In the genomic region with DNA sequence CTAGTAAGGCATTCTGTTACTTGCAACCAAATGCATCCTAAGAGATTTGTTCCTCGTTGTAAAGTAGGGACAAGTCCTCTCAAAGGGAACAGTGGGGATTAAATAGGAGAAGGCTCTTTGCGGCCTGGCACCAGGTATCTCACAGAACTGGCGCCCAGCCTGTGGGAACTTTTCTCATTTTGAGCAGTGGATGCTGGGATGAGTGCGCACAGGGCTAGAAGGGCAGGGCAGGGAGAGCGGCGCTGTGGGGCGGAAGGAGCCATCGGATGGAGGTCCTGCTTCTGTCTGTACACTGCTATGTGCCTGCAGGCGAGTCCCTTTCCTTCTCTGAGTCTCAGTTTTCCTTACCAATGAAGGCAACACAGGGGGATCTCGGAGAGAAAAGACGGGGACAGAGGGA, we compare ENCODE assay signal across 29 cellular contexts. TPM values are rescaled to one million over a fixed set of nuclear protein-coding genes. Genes with fewer than 3 reads are reported as not detected.
"Had no signal": no experiment of that assay in that cellular context is flagged by ENCODE, and none has a peak within 500 bp of the region (broad histone marks: within the 10 kb centered on the region; RNA-seq: fewer than 3 reads in every experiment).

No MANE protein-coding gene starts in this region.

- H3K4me3 Mint-ChIP-seq: activated CD4-positive, alpha-beta memory T cell treated with anti-CD3 and anti-CD28 coated beads for 36 hours; activated naive CD4-positive, alpha-beta T cell treated with anti-CD3 and anti-CD28 coated beads, Interleukin-2, amount 50 U/mL, for 24 hours; activated T-cell treated with anti-CD3 and anti-CD28 coated beads, Interleukin-2, amount 50 U/mL, for 4 hours; activated T-helper 1 cell treated with anti-CD3 and anti-CD28 coated beads, Interleukin-12 subunit alpha, Interleukin-12 subunit beta, Interleukin-2, Interleukin-4 antibody, amounts not matched to agents 30 ng/mL and 10 ng/mL and 1 ng/mL, durations not matched to agents 14 hours and 24 hours and 36 hours; brain had no signal

- H3K27ac ChIP-seq: adrenal gland had no signal

- H3K27me3 Mint-ChIP-seq: activated CD4-positive, alpha-beta memory T cell treated with anti-CD3 and anti-CD28 coated beads for 36 hours; activated naive CD4-positive, alpha-beta T cell treated with anti-CD3 and anti-CD28 coated beads, Interleukin-2, amount 50 U/mL, for 24 hours; brain had no signal

- DNase-seq: activated CD4-positive, alpha-beta memory T cell treated with anti-CD3 and anti-CD28 coated beads for 36 hours; activated CD4-positive, alpha-beta T cell treated with anti-CD3 and anti-CD28 coated beads, Interleukin-2, amount 50 U/mL, for 1 hour; activated CD8-positive, alpha-beta memory T cell treated with anti-CD3 and anti-CD28 coated beads, Interleukin-2, amount 50 U/mL, for 4 hours; activated effector memory CD4-positive, alpha-beta T cell treated with anti-CD3 and anti-CD28 coated beads, Interleukin-2, amount 50 U/mL, for 16 hours; activated naive CD4-positive, alpha-beta T cell; activated T-cell treated with anti-CD3 and anti-CD28 coated beads for 4 hours; activated T-cell treated with anti-CD3 and anti-CD28 coated beads, Interleukin-2, amount 50 U/mL, for 4 hours; adrenal gland; caudate nucleus; cerebellar nuclear complex; Kasumi-1; KG1; MG63; MV-4-11; NCI-H1092; NCI-H1436 treated with DMSO at 0.1 percent for 48 hours; NCI-H1694 treated with DMSO at 0.1 percent for 48 hours; NCI-H2029; NCI-H345; NCI-H524 treated with DMSO at 0.1 percent for 48 hours; Right ventricle myocardium superior; SW 1271; T-helper 1 cell had no signal

- H3K9me3 Mint-ChIP-seq: activated CD4-positive, alpha-beta memory T cell treated with anti-CD3 and anti-CD28 coated beads for 36 hours; activated naive CD4-positive, alpha-beta T cell treated with anti-CD3 and anti-CD28 coated beads, Interleukin-2, amount 50 U/mL, for 24 hours; activated T-cell treated with anti-CD3 and anti-CD28 coated beads, Interleukin-2, amount 50 U/mL, for 4 hours; activated T-helper 1 cell treated with anti-CD3 and anti-CD28 coated beads, Interleukin-12 subunit alpha, Interleukin-12 subunit beta, Interleukin-2, Interleukin-4 antibody, amounts not matched to agents 30 ng/mL and 10 ng/mL and 1 ng/mL, durations not matched to agents 14 hours and 24 hours and 36 hours had no signal

- H3K9me3 ChIP-seq: adrenal gland, MG63 had no signal

- H3K4me1 ChIP-seq: adrenal gland had no signal

- ATAC-seq: activated T-cell treated with anti-CD3 and anti-CD28 coated beads, Interleukin-2, amount 50 U/mL, for 4 hours; Panc1 had no signal

- H3K27me3 ChIP-seq: adrenal gland, MG63 had no signal

- H3K4me3 ChIP-seq: adrenal gland, MG63 had no signal

- H3K27ac Mint-ChIP-seq: activated CD4-positive, alpha-beta memory T cell treated with anti-CD3 and anti-CD28 coated beads for 36 hours; activated naive CD4-positive, alpha-beta T cell treated with anti-CD3 and anti-CD28 coated beads, Interleukin-2, amount 50 U/mL, for 24 hours; activated T-helper 1 cell treated with anti-CD3 and anti-CD28 coated beads, Interleukin-12 subunit alpha, Interleukin-12 subunit beta, Interleukin-2, Interleukin-4 antibody, amounts not matched to agents 30 ng/mL and 10 ng/mL and 1 ng/mL, durations not matched to agents 14 hours and 24 hours and 36 hours had no signal

- H3K36me3 Mint-ChIP-seq: activated CD4-positive, alpha-beta memory T cell treated with anti-CD3 and anti-CD28 coated beads for 36 hours had no signal

- H3K36me3 ChIP-seq: adrenal gland, MG63 had no signal

RNA-seq across cellular contexts. Expression of a gene that starts 50.6 kb away (rescaled TPM):
- total RNA-seq: activated T-helper 1 cell treated with anti-CD3 and anti-CD28 coated beads, Interleukin-12 subunit alpha, Interleukin-12 subunit beta, Interleukin-2, Interleukin-4 antibody, amounts not matched to agents 30 ng/mL and 10 ng/mL and 1 ng/mL, durations not matched to agents 14 hours and 24 hours and 36 hours; NCI-H460; Right ventricle myocardium superior; T-helper 2 cell treated with Interferon-gamma antibody and Interleukin-4, amounts not matched to agents 100 ng/mL and 5 ng/mL, for 36 hours had no signal
- polyA plus RNA-seq: adrenal gland had no signal
